ENCODE assay signal across 24 cellular contexts in the genomic region with DNA sequence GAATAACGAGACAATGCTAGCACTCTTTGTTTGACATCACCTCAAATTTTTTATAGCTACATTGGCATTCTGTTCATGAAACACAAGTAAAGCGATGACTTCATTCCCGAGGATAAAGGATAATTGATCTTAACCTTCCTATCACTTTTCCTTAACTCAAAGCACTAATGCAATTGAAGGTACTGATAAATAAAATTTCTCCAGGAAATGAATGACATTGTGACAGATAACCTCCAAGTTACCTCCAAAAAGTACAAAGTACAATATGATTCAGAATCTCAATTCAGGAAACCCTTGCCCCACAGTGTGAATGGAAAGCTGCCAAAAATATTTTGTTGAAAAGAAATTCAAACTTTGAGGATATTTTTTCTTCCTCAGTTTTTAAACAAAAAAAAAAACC. TPM values are rescaled to one million over a fixed set of nuclear protein-coding genes. Genes with fewer than 3 reads are reported as not detected.
DNase-seq lines count a peak whose midpoint lies in the region; ATAC-seq, FAIRE-seq and TF ChIP-seq lines count a peak whose summit lies in the region.
"Had no signal": no experiment of that assay in that cellular context is flagged by ENCODE, and none has a peak within 500 bp of the region (broad histone marks: within the 10 kb centered on the region; RNA-seq: fewer than 3 reads in every experiment).

No MANE protein-coding gene starts in this region.

- in situ Hi-C loops in HepG2 (cut with HindIII; ENCODE audit: extremely low pct_ligation_motif_present, low pct_unique_long_range_greater_than_20kb) = no loop called here
- in situ Hi-C loops in astrocyte of the cerebellum (cut with HindIII; ENCODE audit: low sequenced_read_pairs) = no loop called here

- DNase-seq in HepG2 (ENCODE audit: low spot score) (no peak), astrocyte of the cerebellum (ENCODE audit: low read depth) (no peak), NCI-H2227 (lab: John Stamatoyannopoulos, UW; ENCODE audit: unreplicated experiment) (no peak), NCI-H1436 treated with DMSO at 0.1 percent for 48 hours (lab: John Stamatoyannopoulos, UW) (no peak), H4 (ENCODE audit: low spot score) (no peak), left lung (no peak)
- DNase-seq: activated CD4-positive, alpha-beta memory T cell treated with anti-CD3 and anti-CD28 coated beads for 36 hours; activated CD4-positive, CD25-positive, alpha-beta regulatory T cell; activated gamma-delta T cell treated with Interleukin-2 at 50 U/mL for 16 hours; activated T-cell treated with anti-CD3 and anti-CD28 coated beads for 4 hours; amygdala; CD4-positive, alpha-beta memory T cell; cerebellar nuclear complex; effector CD4-positive, alpha-beta T cell; GOT3; Kasumi-1; NCI-H2081 treated with DMSO at 0.1 percent for 48 hours; NCI-H446 treated with DMSO at 0.1 percent for 48 hours; stimulated activated CD4-positive, alpha-beta T cell treated with anti-CD3 and anti-CD28 coated beads, Interleukin-15, amount 100 ng/mL, for 24 hours had no signal

- no peak overlapping the region for H3K9ac ChIP-seq in liver (ENCODE audit: low read depth in 1 of 2, low read length in 2 of 2)
- H3K9ac ChIP-seq in HepG2 (ENCODE audit: insufficient read depth, low read depth, low read length) = no peak overlapping the region
- no peak overlapping the region for H3K9ac ChIP-seq in mucosa of rectum (ENCODE audit: low read depth in 1 of 2, low read length in 2 of 2)

- TF ChIP-seq RAD21 in liver (IDR thresholded peaks at IDR 0.05) (no peak), HepG2 (CRISPR knock-in tag; IDR thresholded peaks at IDR 0.05) (no peak)

- no peaks in the 10 kb centered on the region for H3K79me2 ChIP-seq in HepG2 (ENCODE audit: insufficient read depth, low read length)

- intact Hi-C loops in HepG2 (cut with micrococcal nuclease; ENCODE audit: unreplicated experiment) (no loop called here), left lung (cut with DNase I) (no loop called here)

- H2AFZ ChIP-seq in HepG2 (ENCODE audit: low read length) = no peak overlapping the region

- H3K36me3 ChIP-seq in liver (ENCODE audit: control insufficient read depth in 4 of 4, insufficient read depth in 3 of 4, low read depth in 1 of 4, low read length in 3 of 4) (no peaks in the 10 kb centered on the region), HepG2 (replicated peaks in 1 of 2; ENCODE audit: control insufficient read depth in 1 of 2, insufficient read depth in 2 of 2, low read length in 2 of 2) (no peaks in the 10 kb centered on the region), mucosa of rectum (ENCODE audit: control insufficient read depth in 2 of 2, insufficient read depth in 2 of 2, low read length in 2 of 2) (no peaks in the 10 kb centered on the region), left lung (no peaks in the 10 kb centered on the region)
- H3K36me3 ChIP-seq: esophagus muscularis mucosa, neutrophil had no signal

- no peaks in the 10 kb centered on the region for H4K20me1 ChIP-seq in HepG2 (ENCODE audit: insufficient read depth, low read length)

- no TSS peak for BruUV-seq in HepG2 (replicated peaks; lab: Mats Ljungman, UMichigan)

- 71% methylated on average over 3 of the region's 3 CpGs for WGBS in liver
- WGBS in HepG2 (ENCODE audit: low lambda C conversion rate) = 30% methylated on average over 3 of the region's 3 CpGs

- H3K4me3 ChIP-seq in liver (ENCODE audit: low read depth in 1 of 3, low read length in 3 of 3) (no peak overlapping the region), HepG2 (replicated peaks in 1 of 3; ENCODE audit: insufficient read depth in 1 of 3, low read depth in 2 of 3, low read length in 3 of 3) (no peak overlapping the region), astrocyte of the cerebellum (ENCODE audit: low read depth, low read length) (peak overlapping the region; percentile 14), mucosa of rectum (ENCODE audit: low read length in 2 of 2) (peak overlapping the region in 1 of 2 donors; percentile 70), left lung (no peak overlapping the region)
- H3K4me3 ChIP-seq: esophagus muscularis mucosa, SK-N-MC had no signal

- TF ChIP-seq EP300 in HepG2 (IDR thresholded peaks at IDR 0.05; ENCODE audit: low read depth in 2 of 2, low read length in 2 of 2) (no peak), HepG2 (CRISPR knock-in tag; IDR thresholded peaks at IDR 0.05; ENCODE audit: borderline replicate concordance) (no peak)

- H3K4me2 ChIP-seq in HepG2 (ENCODE audit: low read depth, low read length) = no peak overlapping the region

- no peak for TF ChIP-seq CTCF in liver (IDR thresholded peaks at IDR 0.05; ENCODE audit: low read depth, low read length, missing input control)
- TF ChIP-seq CTCF in HepG2 (CRISPR knock-in tag; IDR thresholded peaks at IDR 0.05) = no peak
- TF ChIP-seq CTCF in astrocyte of the cerebellum (IDR thresholded peaks at IDR 0.05; ENCODE audit: low read depth, low read length, missing control alignments) = no peak
- TF ChIP-seq CTCF in left lung (IDR thresholded peaks at IDR 0.05) = no peak

- no peak for TF ChIP-seq POLR2A in HepG2 (IDR thresholded peaks at IDR 0.05; ENCODE audit: insufficient read depth in 1 of 2, low read depth in 2 of 2, low read length in 2 of 2)

- no peak for FAIRE-seq in HepG2 (lab: Jason Lieb, UNC)

- POLR2A ChIA-PET in HepG2 (lab: Yijun Ruan, JAX) = no interaction called here

- H3K27ac ChIP-seq in liver (ENCODE audit: low read depth in 1 of 2, low read length in 2 of 2) (no peak overlapping the region), HepG2 (ENCODE audit: extremely low read length, insufficient read depth, low read length) (no peak overlapping the region), mucosa of rectum (ENCODE audit: low read depth in 2 of 2, low read length in 2 of 2) (peak overlapping the region; percentile 84 to 88), left lung (no peak overlapping the region)
- H3K27ac ChIP-seq: esophagus muscularis mucosa, neutrophil, SK-N-MC had no signal

- no peaks in the 10 kb centered on the region for H3K9me3 ChIP-seq in liver (ENCODE audit: control insufficient read depth in 4 of 4, low read length in 3 of 4)
- no peaks in the 10 kb centered on the region for H3K9me3 ChIP-seq in HepG2 (ENCODE audit: low read length)
- H3K9me3 ChIP-seq in mucosa of rectum (ENCODE audit: control insufficient read depth in 2 of 2, low read length in 2 of 2) = no peaks in the 10 kb centered on the region
- H3K9me3 ChIP-seq in left lung = no peaks in the 10 kb centered on the region
- H3K9me3 ChIP-seq: esophagus muscularis mucosa, neutrophil had no signal

- H3K4me1 ChIP-seq in liver (ENCODE audit: control insufficient read depth in 4 of 4, insufficient read depth in 4 of 4, low read length in 3 of 4) (peaks cover 4 to 20% (median 12%) of the 10 kb centered on the region in 4 donors), HepG2 (ENCODE audit: insufficient read depth, low read length) (peaks cover 7% of the 10 kb centered on the region; the same call in 1 of the 2 replicates), mucosa of rectum (ENCODE audit: control insufficient read depth in 2 of 2, insufficient read depth in 2 of 2, low read length in 2 of 2) (peaks cover 0 to 25% of the 10 kb centered on the region in 2 donors), left lung (peaks cover 0 to 12% of the 10 kb centered on the region in 2 donors)

- H3K27me3 ChIP-seq in liver (ENCODE audit: control insufficient read depth in 4 of 4, insufficient read depth in 4 of 4, low read length in 3 of 4) (no peaks in the 10 kb centered on the region), HepG2 (ENCODE audit: control insufficient read depth in 1 of 2, insufficient read depth in 2 of 2, low read length in 2 of 2) (peaks cover 3 to 37% of the 10 kb centered on the region in 2 experiments; a peak in 3 of 5 replicates), mucosa of rectum (ENCODE audit: control insufficient read depth in 2 of 2, insufficient read depth in 2 of 2, low read length in 2 of 2) (peaks cover 0 to 6% of the 10 kb centered on the region in 2 donors), left lung (peaks cover 25 to 63% of the 10 kb centered on the region in 2 donors)

- CTCF ChIA-PET in HepG2 (lab: Yijun Ruan, JAX; ENCODE audit: low intra/inter-chr PET ratio, low total read pairs) = no interaction called here

- no peak for ATAC-seq in HepG2
- no peak for ATAC-seq in left lung

TF ChIP-seq in liver, 16 proteins besides CTCF, POLR2A, EP300 and RAD21:
- TF ChIP-seq HNF4A (conservative IDR thresholded peaks at IDR 0.05) (peak; percentile 8 to 40), YY1 (IDR thresholded peaks at IDR 0.05) (no peak)
TF ChIP-seq in liver: peak in this region for 1.

TF ChIP-seq in HepG2, 621 proteins besides CTCF, POLR2A, EP300 and RAD21 (continues in another document):
- TF ChIP-seq, protein P1, sequence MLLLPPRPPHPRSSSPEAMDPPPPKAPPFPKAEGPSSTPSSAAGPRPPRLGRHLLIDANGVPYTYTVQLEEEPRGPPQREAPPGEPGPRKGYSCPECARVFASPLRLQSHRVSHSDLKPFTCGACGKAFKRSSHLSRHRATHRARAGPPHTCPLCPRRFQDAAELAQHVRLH (CRISPR knock-in tag; IDR thresholded peaks at IDR 0.05; ENCODE audit: borderline replicate concordance, low read depth) = no peak

RNA-seq across cellular contexts. Expression of gene PRSS12, which starts 1.8 kb away (rescaled TPM):
- total RNA-seq in liver (under 1 TPM; 0.09 to 0.25 TPM), HepG2 (2016; rRNA removed; fragmentation: Illumina TruSeq; extraction: Trizol) (0.02 and 0.08 TPM in 2 replicates), left lung (1 to 10 TPM; 3.8 to 4.0 TPM)
- polyA plus RNA-seq in liver (under 1 TPM; 0.07 to 0.10 TPM), HepG2 (2011; rRNA removed) (0.03 TPM in 1 of 2 replicates, not detected in the other)
- total RNA-seq in HepG2 (2016; cell fraction: cytosol; rRNA removed; fragmentation: Illumina TruSeq; extraction: Trizol; ENCODE audit: low read depth) = not detected in 2 replicates
- 0.04 TPM in 1 of 2 replicates, not detected in the other for total RNA-seq in HepG2 (2016; cell fraction: insoluble cytoplasmic fraction; rRNA removed; fragmentation: Illumina TruSeq; extraction: Trizol)
- not detected in 2 replicates for total RNA-seq in HepG2 (2016; cell fraction: membrane; rRNA removed; fragmentation: Illumina TruSeq; extraction: Trizol)
- not detected in 2 replicates for total RNA-seq in HepG2 (2016; cell fraction: nucleus; rRNA removed; fragmentation: Illumina TruSeq; extraction: Trizol)
- polyA plus RNA-seq in HepG2 (2011; cell fraction: cytosol; rRNA removed) = 0.01 TPM in 1 of 2 replicates, not detected in the other
- not detected in 2 replicates for polyA plus RNA-seq in HepG2 (2011; cell fraction: nucleus; rRNA removed)
- 0.03 and 0.15 TPM in 2 replicates for polyA plus RNA-seq in HepG2 (2012)
- not detected in 2 replicates for polyA plus RNA-seq in HepG2 (2016; cell fraction: cytosol; fragmentation: Illumina TruSeq; extraction: Trizol; ENCODE audit: low read depth)
- not detected in 2 replicates for polyA plus RNA-seq in HepG2 (2016; cell fraction: insoluble cytoplasmic fraction; fragmentation: Illumina TruSeq; extraction: Trizol; ENCODE audit: low read depth)
- not detected in 2 replicates for polyA plus RNA-seq in HepG2 (2016; cell fraction: membrane; fragmentation: Illumina TruSeq; extraction: Trizol; ENCODE audit: low read depth)
- not detected in 2 replicates for polyA plus RNA-seq in HepG2 (2016; cell fraction: nucleus; fragmentation: Illumina TruSeq; extraction: Trizol; ENCODE audit: insufficient read depth, low read depth)
- polyA minus RNA-seq in HepG2 (2011; rRNA and poly(A)+ RNA removed; ENCODE audit: low replicate concordance) = 1.6 TPM in 1 of 2 replicates, not detected in the other
- polyA minus RNA-seq in HepG2 (2011; cell fraction: cytosol; rRNA and poly(A)+ RNA removed) = not detected in 2 replicates
- polyA minus RNA-seq in HepG2 (2011; cell fraction: nucleus; rRNA and poly(A)+ RNA removed) = not detected in 2 replicates
- 6.7 and 12.2 TPM in 2 replicates for total RNA-seq in H4 (2014; rRNA removed; shearing (Covaris generic))
- total RNA-seq: activated CD4-positive, alpha-beta memory T cell treated with anti-CD3 and anti-CD28 coated beads for 36 hours; CD4-positive, alpha-beta memory T cell had no signal

Comparison
In these comparisons a context has a peak if more than half of its experiments do, and no peak if none do; other contexts are left out.
1. H3K27ac ChIP-seq: peak in mucosa of rectum (2 of 2); none in liver (0 of 2), HepG2 (single experiment) and left lung (0 of 2).